8 cellular contexts compared by ENCODE assay signal in the genomic region with DNA sequence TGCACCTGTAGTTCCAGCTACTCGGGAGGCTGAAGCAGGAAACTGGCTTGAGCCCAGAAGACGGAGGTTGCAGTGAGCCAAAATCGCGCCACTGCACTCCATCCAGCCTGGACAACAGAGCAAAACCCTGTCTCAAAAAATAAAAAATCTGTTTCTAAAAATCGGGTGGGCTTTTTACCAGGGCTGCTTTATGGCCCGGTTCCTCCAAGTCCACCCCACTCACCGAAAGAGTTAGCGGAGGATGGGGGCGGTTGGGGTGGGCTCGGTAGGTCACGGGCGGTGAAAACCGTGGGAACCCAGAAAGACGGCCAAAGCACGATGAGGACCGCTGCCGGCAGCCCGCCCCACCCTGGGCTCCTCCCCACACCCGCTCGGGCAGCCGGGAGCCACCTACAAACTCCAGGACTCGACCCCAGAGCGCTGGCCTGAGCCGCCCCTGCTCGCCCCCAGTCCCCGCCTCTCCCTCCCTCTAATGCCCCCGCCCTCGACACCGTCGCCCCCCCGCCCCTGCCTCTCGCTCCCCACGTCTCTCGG. TPM values are rescaled to one million over a fixed set of nuclear protein-coding genes. Genes with fewer than 3 reads are reported as not detected.
DNase-seq lines count a peak whose midpoint lies in the region; ATAC-seq, FAIRE-seq and TF ChIP-seq lines count a peak whose summit lies in the region.

No MANE protein-coding gene starts in this region.

- H3K4me1 Mint-ChIP-seq in CD4-positive, CD25-positive, alpha-beta regulatory T cell = peaks cover 4 to 34% (median 22%) of the 10 kb centered on the region in 4 donors

- FAIRE-seq in H54 (lab: Jason Lieb, UNC) = no peak

- WGBS in right cardiac atrium = 1% methylated on average over 32 of the region's 34 CpGs

- H3K36me3 Mint-ChIP-seq in CD4-positive, CD25-positive, alpha-beta regulatory T cell = peaks cover 16% of the 10 kb centered on the region

- peaks cover 22% of the 10 kb centered on the region for H3K4me1 ChIP-seq in CD4-positive, CD25-positive, alpha-beta regulatory T cell (ENCODE audit: control insufficient read depth, insufficient read depth, low read length, poor library complexity, severe bottlenecking)
- H3K4me1 ChIP-seq in right cardiac atrium (ENCODE audit: control insufficient read depth, insufficient read depth, low read length) = peaks cover 2% of the 10 kb centered on the region

- H3K36me3 ChIP-seq in CD4-positive, CD25-positive, alpha-beta regulatory T cell (ENCODE audit: control insufficient read depth, insufficient read depth, low read length) = peaks cover 14% of the 10 kb centered on the region

- ATAC-seq in CD4-positive, CD25-positive, alpha-beta regulatory T cell (ENCODE audit: low read depth in 2 of 2) = no peak
- ATAC-seq in right cardiac atrium (peak; percentile 76 to 84), GM21447 (IDR thresholded peaks at IDR 0.05; ENCODE audit: unreplicated experiment) (no peak), HG03280 (IDR thresholded peaks at IDR 0.05; ENCODE audit: unreplicated experiment) (no peak)

- H3K4me3 Mint-ChIP-seq in CD4-positive, CD25-positive, alpha-beta regulatory T cell = peak overlapping the region; percentile 80 to 87 (median 84)

- peak overlapping the region; percentile 61 for H3K4me3 ChIP-seq in CD4-positive, CD25-positive, alpha-beta regulatory T cell (ENCODE audit: low read depth, low read length)
- peak overlapping the region; percentile 83 for H3K4me3 ChIP-seq in right cardiac atrium (ENCODE audit: low read length)

- no peaks in the 10 kb centered on the region for H3K27me3 ChIP-seq in CD4-positive, CD25-positive, alpha-beta regulatory T cell (ENCODE audit: control insufficient read depth, insufficient read depth, low read length)
- no peaks in the 10 kb centered on the region for H3K27me3 ChIP-seq in right cardiac atrium (ENCODE audit: control insufficient read depth, insufficient read depth)

- intact Hi-C loops in right cardiac atrium (cut with DNase I) = no loop called here

- H3K27ac Mint-ChIP-seq in CD4-positive, CD25-positive, alpha-beta regulatory T cell = peak overlapping the region in 2 of 3 donors; percentile 76 to 83

- no peak for TF ChIP-seq POLR2A in H54 (IDR thresholded peaks at IDR 0.05; ENCODE audit: low read depth, low read length)

- no peaks in the 10 kb centered on the region for H3K9me3 Mint-ChIP-seq in CD4-positive, CD25-positive, alpha-beta regulatory T cell

- no peak for DNase-seq in CD4-positive, CD25-positive, alpha-beta regulatory T cell
- DNase-seq in H54 (ENCODE audit: insufficient read length, low spot score) (peak; percentile 82), NOMO-1 treated with DMSO at 0.1 percent for 48 hours (lab: John Stamatoyannopoulos, UW; ENCODE audit: unreplicated experiment) (peak; percentile 7), right cardiac atrium (peak; percentile 82 to 94 (median 94)), pons (ENCODE audit: low spot score) (peak; percentile 40)

- no peaks in the 10 kb centered on the region for H3K9me3 ChIP-seq in CD4-positive, CD25-positive, alpha-beta regulatory T cell (ENCODE audit: control insufficient read depth in 2 of 2, low read length in 2 of 2)
- no peaks in the 10 kb centered on the region for H3K9me3 ChIP-seq in right cardiac atrium (ENCODE audit: control insufficient read depth, low read length)

- peaks cover 4% of the 10 kb centered on the region for H3K27me3 Mint-ChIP-seq in CD4-positive, CD25-positive, alpha-beta regulatory T cell

- H3K27ac ChIP-seq in CD4-positive, CD25-positive, alpha-beta regulatory T cell (ENCODE audit: insufficient read depth, low read length, poor library complexity, severe bottlenecking) = peak overlapping the region; percentile 96
- H3K27ac ChIP-seq in angular gyrus (ENCODE audit: low read depth, low read length) = peak overlapping the region; percentile 93
- peak overlapping the region; percentile 82 for H3K27ac ChIP-seq in right cardiac atrium (ENCODE audit: low read length)

RNA-seq across cellular contexts. Expression of a gene that starts 0.8 kb away (rescaled TPM):
- 14.1 TPM for total RNA-seq in CD4-positive, CD25-positive, alpha-beta regulatory T cell
- 1 to 10 TPM; 3.7 to 5.2 (median 3.9) TPM for polyA plus RNA-seq in CD4-positive, CD25-positive, alpha-beta regulatory T cell
- 10 to 100 TPM; 15.1 to 28.2 (median 24.6) TPM for total RNA-seq in right cardiac atrium
- 11.5 TPM for polyA plus RNA-seq in right cardiac atrium

RNA-seq across cellular contexts. Expression of a gene that starts 12.1 kb away (rescaled TPM):
- total RNA-seq in CD4-positive, CD25-positive, alpha-beta regulatory T cell = 66.1 TPM
- polyA plus RNA-seq in CD4-positive, CD25-positive, alpha-beta regulatory T cell = 10 to 100 TPM; 44.8 to 56.8 (median 48.9) TPM
- 10 to 100 TPM; 76.6 to 90.4 (median 83.8) TPM for total RNA-seq in right cardiac atrium
- polyA plus RNA-seq in right cardiac atrium = 61.3 TPM

Comparison
In these comparisons a context has a peak if more than half of its experiments do, and no peak if none do; other contexts are left out.
1. ATAC-seq: peak in right cardiac atrium (2 of 2); none in CD4-positive, CD25-positive, alpha-beta regulatory T cell (0 of 2), GM21447 (single experiment) and HG03280 (single experiment).
2. DNase-seq: peak in H54 (single experiment), NOMO-1 treated with DMSO at 0.1 percent for 48 hours (single experiment), right cardiac atrium (3 of 3) and pons (single experiment); none in CD4-positive, CD25-positive, alpha-beta regulatory T cell (0 of 3).
3. Peak in every context shown above with its lines, with median percentiles within 50 percentile points of each other: H3K27ac ChIP-seq.